Comparison of ENCODE assay signal across 1 cellular context in genomic region chr22:41204066-41204465, GRCh38.
TF ChIP-seq lines count a peak whose summit lies in the region.

No MANE protein-coding gene starts in this region.

TF ChIP-seq in WTC11, 78 proteins besides CTCF, POLR2A, EP300 and RAD21 (continued from another document):
- TF ChIP-seq AFF4 (CRISPR knock-in tag; IDR thresholded peaks at IDR 0.05; ENCODE audit: borderline replicate concordance) (no peak), HMGA2 (CRISPR knock-in tag; IDR thresholded peaks at IDR 0.05) (no peak), ZNF671 (CRISPR knock-in tag; IDR thresholded peaks at IDR 0.05) (no peak), MXD4 (CRISPR knock-in tag; IDR thresholded peaks at IDR 0.05; ENCODE audit: borderline replicate concordance) (no peak), SOX15 (CRISPR knock-in tag; IDR thresholded peaks at IDR 0.05) (no peak), ETV6 (CRISPR knock-in tag; IDR thresholded peaks at IDR 0.05) (no peak), MLX (CRISPR knock-in tag; IDR thresholded peaks at IDR 0.05) (no peak), E2F4 (CRISPR knock-in tag; IDR thresholded peaks at IDR 0.05; ENCODE audit: borderline replicate concordance, low read depth) (no peak), FOXP1 (CRISPR knock-in tag; IDR thresholded peaks at IDR 0.05; ENCODE audit: borderline replicate concordance) (no peak), HMGXB4 (CRISPR knock-in tag; IDR thresholded peaks at IDR 0.05) (no peak), E2F1 (CRISPR knock-in tag; IDR thresholded peaks at IDR 0.05) (no peak)
- TF ChIP-seq, protein P1, sequence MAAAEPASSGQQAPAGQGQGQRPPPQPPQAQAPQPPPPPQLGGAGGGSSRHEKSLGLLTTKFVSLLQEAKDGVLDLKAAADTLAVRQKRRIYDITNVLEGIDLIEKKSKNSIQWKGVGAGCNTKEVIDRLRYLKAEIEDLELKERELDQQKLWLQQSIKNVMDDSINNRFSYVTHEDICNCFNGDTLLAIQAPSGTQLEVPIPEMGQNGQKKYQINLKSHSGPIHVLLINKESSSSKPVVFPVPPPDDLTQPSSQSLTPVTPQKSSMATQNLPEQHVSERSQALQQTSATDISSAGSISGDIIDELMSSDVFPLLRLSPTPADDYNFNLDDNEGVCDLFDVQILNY (CRISPR knock-in tag; IDR thresholded peaks at IDR 0.05) = no peak
- TF ChIP-seq, protein P2, sequence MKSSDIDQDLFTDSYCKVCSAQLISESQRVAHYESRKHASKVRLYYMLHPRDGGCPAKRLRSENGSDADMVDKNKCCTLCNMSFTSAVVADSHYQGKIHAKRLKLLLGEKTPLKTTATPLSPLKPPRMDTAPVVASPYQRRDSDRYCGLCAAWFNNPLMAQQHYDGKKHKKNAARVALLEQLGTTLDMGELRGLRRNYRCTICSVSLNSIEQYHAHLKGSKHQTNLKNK (CRISPR knock-in tag; IDR thresholded peaks at IDR 0.05) = no peak
- TF ChIP-seq, protein P3, sequence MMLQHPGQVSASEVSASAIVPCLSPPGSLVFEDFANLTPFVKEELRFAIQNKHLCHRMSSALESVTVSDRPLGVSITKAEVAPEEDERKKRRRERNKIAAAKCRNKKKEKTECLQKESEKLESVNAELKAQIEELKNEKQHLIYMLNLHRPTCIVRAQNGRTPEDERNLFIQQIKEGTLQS (CRISPR knock-in tag; conservative IDR thresholded peaks at IDR 0.05) = no peak
